Comparison of ENCODE assay signal across 1 cellular context in the genomic region with DNA sequence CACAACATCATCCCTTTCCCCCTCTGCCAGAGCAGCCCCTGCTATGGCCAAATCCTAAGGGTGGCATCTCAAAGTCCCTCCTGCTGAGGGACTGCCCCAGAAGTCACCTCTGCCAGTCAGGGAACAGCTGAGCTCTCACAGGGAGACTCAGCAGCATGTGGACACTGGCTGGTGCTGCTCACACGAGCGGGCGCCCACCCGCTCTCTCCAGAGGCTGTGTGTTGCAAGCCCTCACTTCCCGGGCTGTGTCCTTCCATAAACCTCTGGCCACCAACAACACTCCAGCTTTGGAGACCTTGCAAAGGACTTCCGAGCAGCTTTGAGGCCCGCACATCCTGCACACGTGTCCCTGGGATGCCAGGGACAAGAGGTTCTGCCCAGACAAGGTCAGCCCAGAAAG.
TF ChIP-seq lines count a peak whose summit lies in the region.

No MANE protein-coding gene starts in this region.

TF ChIP-seq in SK-N-SH, 30 proteins besides CTCF, POLR2A, EP300 and RAD21:
- TF ChIP-seq TAF1 (IDR thresholded peaks at IDR 0.05; ENCODE audit: borderline replicate concordance, low read depth, low read length) (no peak), CHD2 (IDR thresholded peaks at IDR 0.05; ENCODE audit: low read length, partially characterized antibody) (no peak), FOXM1 (IDR thresholded peaks at IDR 0.05; ENCODE audit: low read depth) (no peak), ELF1 (IDR thresholded peaks at IDR 0.05) (no peak), EZH2phosphoT487 (IDR thresholded peaks at IDR 0.05; ENCODE audit: borderline replicate concordance, low read depth) (no peak), FOSL2 (IDR thresholded peaks at IDR 0.05; ENCODE audit: borderline replicate concordance, low read depth) (no peak), YY1 (IDR thresholded peaks at IDR 0.05; ENCODE audit: low read depth) (no peak), NFIC (IDR thresholded peaks at IDR 0.05; ENCODE audit: borderline replicate concordance) (no peak), GATA2 (CRISPR knock-in tag; IDR thresholded peaks at IDR 0.05) (no peak), TEAD4 (IDR thresholded peaks at IDR 0.05; ENCODE audit: borderline replicate concordance, insufficient read depth) (no peak), RCOR1 (IDR thresholded peaks at IDR 0.05; ENCODE audit: low read length) (no peak), MAX (IDR thresholded peaks at IDR 0.05; ENCODE audit: low read depth) (no peak), TCF12 (IDR thresholded peaks at IDR 0.05) (no peak), RXRA (IDR thresholded peaks at IDR 0.05; ENCODE audit: borderline replicate concordance, low read depth) (no peak), FOXJ3 (CRISPR knock-in tag; IDR thresholded peaks at IDR 0.05) (no peak), MEF2A (IDR thresholded peaks at IDR 0.05; ENCODE audit: borderline replicate concordance, low read depth) (no peak), POLR2AphosphoS5 (IDR thresholded peaks at IDR 0.05; ENCODE audit: low read depth, low read length) (no peak)
- TF ChIP-seq, protein P1, sequence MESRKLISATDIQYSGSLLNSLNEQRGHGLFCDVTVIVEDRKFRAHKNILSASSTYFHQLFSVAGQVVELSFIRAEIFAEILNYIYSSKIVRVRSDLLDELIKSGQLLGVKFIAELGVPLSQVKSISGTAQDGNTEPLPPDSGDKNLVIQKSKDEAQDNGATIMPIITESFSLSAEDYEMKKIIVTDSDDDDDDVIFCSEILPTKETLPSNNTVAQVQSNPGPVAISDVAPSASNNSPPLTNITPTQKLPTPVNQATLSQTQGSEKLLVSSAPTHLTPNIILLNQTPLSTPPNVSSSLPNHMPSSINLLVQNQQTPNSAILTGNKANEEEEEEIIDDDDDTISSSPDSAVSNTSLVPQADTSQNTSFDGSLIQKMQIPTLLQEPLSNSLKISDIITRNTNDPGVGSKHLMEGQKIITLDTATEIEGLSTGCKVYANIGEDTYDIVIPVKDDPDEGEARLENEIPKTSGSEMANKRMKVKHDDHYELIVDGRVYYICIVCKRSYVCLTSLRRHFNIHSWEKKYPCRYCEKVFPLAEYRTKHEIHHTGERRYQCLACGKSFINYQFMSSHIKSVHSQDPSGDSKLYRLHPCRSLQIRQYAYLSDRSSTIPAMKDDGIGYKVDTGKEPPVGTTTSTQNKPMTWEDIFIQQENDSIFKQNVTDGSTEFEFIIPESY (IDR thresholded peaks at IDR 0.05; ENCODE audit: borderline replicate concordance, low read depth): no peak
- TF ChIP-seq, protein P2, sequence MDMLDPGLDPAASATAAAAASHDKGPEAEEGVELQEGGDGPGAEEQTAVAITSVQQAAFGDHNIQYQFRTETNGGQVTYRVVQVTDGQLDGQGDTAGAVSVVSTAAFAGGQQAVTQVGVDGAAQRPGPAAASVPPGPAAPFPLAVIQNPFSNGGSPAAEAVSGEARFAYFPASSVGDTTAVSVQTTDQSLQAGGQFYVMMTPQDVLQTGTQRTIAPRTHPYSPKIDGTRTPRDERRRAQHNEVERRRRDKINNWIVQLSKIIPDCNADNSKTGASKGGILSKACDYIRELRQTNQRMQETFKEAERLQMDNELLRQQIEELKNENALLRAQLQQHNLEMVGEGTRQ (IDR thresholded peaks at IDR 0.05; ENCODE audit: borderline replicate concordance, low read depth, low read length): no peak
